8 cellular contexts compared by ENCODE assay signal in genomic region chr1:25204797-25205441, GRCh38. TPM values are rescaled to one million over a fixed set of nuclear protein-coding genes. Genes with fewer than 3 reads are reported as not detected.
A peak's percentile ranks its signal among the peaks of the same experiment; 100 is the strongest.
DNase-seq lines count a peak whose midpoint lies in the region; ATAC-seq and TF ChIP-seq lines count a peak whose summit lies in the region.

No MANE protein-coding gene starts in this region.

- no peak overlapping the region for H3K4me3 ChIP-seq in OCI-LY3 (ENCODE audit: low read length)
- H3K4me3 ChIP-seq in upper lobe of left lung = no peak overlapping the region

- H3K36me3 ChIP-seq in OCI-LY3 (replicated peaks; ENCODE audit: low read depth, low read length) (no peaks in the 10 kb centered on the region), upper lobe of left lung (no peaks in the 10 kb centered on the region)

- H3K4me1 ChIP-seq in OCI-LY3 (ENCODE audit: low read length) (no peaks in the 10 kb centered on the region), upper lobe of left lung (no peaks in the 10 kb centered on the region)

- intact Hi-C loops in left colon (cut with DNase I, micrococcal nuclease) = loop anchor here in 1 of 2 donors (10.0 kb wide), 2 partner anchors 270 to 350 kb away; partner anchors contain the start of gene RUNX3

- ATAC-seq in left colon (peak; percentile 33), upper lobe of left lung (ENCODE audit: low FRiP score in 2 of 2) (peak; percentile 56 to 70), HG02885 (IDR thresholded peaks at IDR 0.05; ENCODE audit: poor library complexity, unreplicated experiment) (no peak)

- WGBS in upper lobe of left lung, 2 donors = 56% methylated on average over 8 of the region's 8 CpGs

- H3K9ac ChIP-seq in OCI-LY3 (ENCODE audit: low read length) = no peak overlapping the region

- DNase-seq in DMS53 (lab: John Stamatoyannopoulos, UW) (peak; percentile 73), HS-27A (ENCODE audit: low read depth) (peak; percentile 7), left colon (no peak), upper lobe of left lung (no peak), mucosa of gallbladder (ENCODE audit: low spot score) (no peak)
- peak; percentile 28 for DNase-seq in central memory CD4-positive, alpha-beta T cell

- H3K79me2 ChIP-seq in OCI-LY3 (ENCODE audit: low read length) = no peaks in the 10 kb centered on the region

- peak; percentile 59 for TF ChIP-seq CTCF in OCI-LY3 (IDR thresholded peaks at IDR 0.05; ENCODE audit: low read depth, low read length)
- TF ChIP-seq CTCF in upper lobe of left lung (IDR thresholded peaks at IDR 0.05) = peak; percentile 47 to 83 (median 60)

- no peaks in the 10 kb centered on the region for H3K9me3 ChIP-seq in OCI-LY3 (ENCODE audit: insufficient read depth, low read length)
- H3K9me3 ChIP-seq in upper lobe of left lung = no peaks in the 10 kb centered on the region

- no peaks in the 10 kb centered on the region for H4K20me1 ChIP-seq in OCI-LY3 (ENCODE audit: insufficient read depth, low read length)

- TF ChIP-seq POLR2A in upper lobe of left lung (IDR thresholded peaks at IDR 0.05) = no peak

- H3K27me3 ChIP-seq in OCI-LY3 (ENCODE audit: low read depth, low read length) = no peaks in the 10 kb centered on the region
- H3K27me3 ChIP-seq in upper lobe of left lung = no peaks in the 10 kb centered on the region

- no peak overlapping the region for H3K4me2 ChIP-seq in OCI-LY3 (ENCODE audit: low read length)

- H3K27ac ChIP-seq in OCI-LY3 (ENCODE audit: low read length) = no peak overlapping the region
- H3K27ac ChIP-seq in upper lobe of left lung = no peak overlapping the region

- no peak for TF ChIP-seq EP300 in upper lobe of left lung (IDR thresholded peaks at IDR 0.05)

- no peak overlapping the region for H2AFZ ChIP-seq in OCI-LY3 (ENCODE audit: low read depth, low read length)

RNA-seq across cellular contexts. Expression of gene SYF2, which starts 27.4 kb away (rescaled TPM):
- 10 to 100 TPM; 46.3 to 49.8 TPM for total RNA-seq in left colon
- total RNA-seq in upper lobe of left lung = 10 to 100 TPM; 21.9 to 66.5 (median 39.5) TPM
- 54.9 TPM for total RNA-seq in mucosa of gallbladder

RNA-seq across cellular contexts. Expression of gene RSRP1, which starts 42.3 kb away (rescaled TPM):
- total RNA-seq in left colon = 100 to 1,000 TPM; 130 to 132 TPM
- 100 to 1,000 TPM in 5 of 6 donors, 10 to 100 TPM in 1; 62.0 to 563 (median 161) TPM for total RNA-seq in upper lobe of left lung
- total RNA-seq in mucosa of gallbladder = 192 TPM

Comparison
In these comparisons a context has a peak if more than half of its experiments do, and no peak if none do; other contexts are left out.
1. DNase-seq: peak in DMS53 (single experiment), HS-27A (single experiment) and central memory CD4-positive, alpha-beta T cell (single experiment); none in left colon (0 of 2), upper lobe of left lung (0 of 2) and mucosa of gallbladder (single experiment).